In genomic region chr2:69163109-69163508, GRCh38 we compare ENCODE assay signal across 9 cellular contexts.
A peak's percentile ranks its signal among the peaks of the same experiment; 100 is the strongest.
DNase-seq lines count a peak whose midpoint lies in the region; ATAC-seq, FAIRE-seq and TF ChIP-seq lines count a peak whose summit lies in the region.
"Had no signal": no experiment of that assay in that cellular context is flagged by ENCODE, and none has a peak within 500 bp of the region (broad histone marks: within the 10 kb centered on the region; RNA-seq: fewer than 3 reads in every experiment).

No MANE protein-coding gene starts in this region.

- H3K27ac ChIP-seq in mesodermal cell (ENCODE audit: low read depth, low read length, severe bottlenecking) = peak overlapping the region; percentile 99
- H3K27ac ChIP-seq: VCaP had no signal

- peaks cover 70% of the 10 kb centered on the region for H3K4me1 ChIP-seq in mesodermal cell (ENCODE audit: control insufficient read depth, insufficient read depth, low read length, poor library complexity, severe bottlenecking)

- no peak overlapping the region for H3K4me3 Mint-ChIP-seq in natural killer cell treated with Interleukin-12 subunit alpha and Interleukin-12 subunit beta and Interleukin-15 and Interleukin-18, amount 100 ng/mL, for 72 hours

- H3K4me3 ChIP-seq in bronchial epithelial cell (ENCODE audit: low read depth, low read length) (no peak overlapping the region), mesodermal cell (ENCODE audit: extremely low read depth, insufficient read depth, low read length, poor library complexity, severe bottlenecking) (no peak overlapping the region)

- no peaks in the 10 kb centered on the region for H3K36me3 Mint-ChIP-seq in natural killer cell treated with Interleukin-12 subunit alpha and Interleukin-12 subunit beta and Interleukin-15 and Interleukin-18, amount 100 ng/mL, for 72 hours

- ATAC-seq in GM21515 (IDR thresholded peaks at IDR 0.05; ENCODE audit: unreplicated experiment) (no peak), GM18511 (IDR thresholded peaks at IDR 0.05; ENCODE audit: unreplicated experiment) (no peak)
- no peak for ATAC-seq in natural killer cell treated with Interleukin-12 subunit alpha and Interleukin-12 subunit beta and Interleukin-15 and Interleukin-18, amount 100 ng/mL, for 72 hours

- no peak for TF ChIP-seq CTCF in bronchial epithelial cell (IDR thresholded peaks at IDR 0.05; ENCODE audit: insufficient read depth, low read length, severe bottlenecking)

- WGBS in mesodermal cell (ENCODE audit: insufficient coverage in 2 of 2), 2 experiments = 14 to 28% methylated on average over 5 to 6 of the region's 6 CpGs

- H3K36me3 ChIP-seq in bronchial epithelial cell (ENCODE audit: control insufficient read depth, insufficient read depth, low read length) = no peaks in the 10 kb centered on the region
- peaks cover 43% of the 10 kb centered on the region for H3K36me3 ChIP-seq in mesodermal cell (ENCODE audit: control insufficient read depth, insufficient read depth, low read length)

- no peaks in the 10 kb centered on the region for H3K4me1 Mint-ChIP-seq in natural killer cell treated with Interleukin-12 subunit alpha and Interleukin-12 subunit beta and Interleukin-15 and Interleukin-18, amount 100 ng/mL, for 72 hours (ENCODE audit: low read depth in 2 of 2)

- no peaks in the 10 kb centered on the region for H3K27me3 ChIP-seq in bronchial epithelial cell (ENCODE audit: control insufficient read depth, insufficient read depth, low read length)

- peaks cover 20 to 45% of the 10 kb centered on the region in 2 donors for H3K27me3 Mint-ChIP-seq in natural killer cell treated with Interleukin-12 subunit alpha and Interleukin-12 subunit beta and Interleukin-15 and Interleukin-18, amount 100 ng/mL, for 72 hours

- FAIRE-seq in bronchial epithelial cell (lab: Jason Lieb, UNC) = no peak

- no peaks in the 10 kb centered on the region for H3K9me3 ChIP-seq in mesodermal cell (ENCODE audit: control insufficient read depth, low read length)

- H3K27ac Mint-ChIP-seq in natural killer cell treated with Interleukin-12 subunit alpha and Interleukin-12 subunit beta and Interleukin-15 and Interleukin-18, amount 100 ng/mL, for 72 hours = no peak overlapping the region

- no peaks in the 10 kb centered on the region for H3K9me3 Mint-ChIP-seq in natural killer cell treated with Interleukin-12 subunit alpha and Interleukin-12 subunit beta and Interleukin-15 and Interleukin-18, amount 100 ng/mL, for 72 hours

- peak; percentile 82 for DNase-seq in Ammon's horn (ENCODE audit: low spot score)
- DNase-seq in LHCN-M2 (ENCODE audit: low read depth) = peak; percentile 87
- DNase-seq in bronchial epithelial cell (ENCODE audit: low read depth) = peak; percentile 78
- no peak for DNase-seq in natural killer cell treated with Interleukin-12 subunit alpha and Interleukin-12 subunit beta and Interleukin-15 and Interleukin-18, amount 100 ng/mL, for 72 hours (ENCODE audit: low spot score)
- DNase-seq in cerebellar cortex (ENCODE audit: low spot score) = no peak

Comparison
In these comparisons a context has a peak if more than half of its experiments do, and no peak if none do; other contexts are left out.
1. DNase-seq: peak in Ammon's horn (single experiment), LHCN-M2 (single experiment) and bronchial epithelial cell (single experiment); none in natural killer cell treated with Interleukin-12 subunit alpha and Interleukin-12 subunit beta and Interleukin-15 and Interleukin-18, amount 100 ng/mL, for 72 hours (single experiment) and cerebellar cortex (single experiment).